In the genomic region with DNA sequence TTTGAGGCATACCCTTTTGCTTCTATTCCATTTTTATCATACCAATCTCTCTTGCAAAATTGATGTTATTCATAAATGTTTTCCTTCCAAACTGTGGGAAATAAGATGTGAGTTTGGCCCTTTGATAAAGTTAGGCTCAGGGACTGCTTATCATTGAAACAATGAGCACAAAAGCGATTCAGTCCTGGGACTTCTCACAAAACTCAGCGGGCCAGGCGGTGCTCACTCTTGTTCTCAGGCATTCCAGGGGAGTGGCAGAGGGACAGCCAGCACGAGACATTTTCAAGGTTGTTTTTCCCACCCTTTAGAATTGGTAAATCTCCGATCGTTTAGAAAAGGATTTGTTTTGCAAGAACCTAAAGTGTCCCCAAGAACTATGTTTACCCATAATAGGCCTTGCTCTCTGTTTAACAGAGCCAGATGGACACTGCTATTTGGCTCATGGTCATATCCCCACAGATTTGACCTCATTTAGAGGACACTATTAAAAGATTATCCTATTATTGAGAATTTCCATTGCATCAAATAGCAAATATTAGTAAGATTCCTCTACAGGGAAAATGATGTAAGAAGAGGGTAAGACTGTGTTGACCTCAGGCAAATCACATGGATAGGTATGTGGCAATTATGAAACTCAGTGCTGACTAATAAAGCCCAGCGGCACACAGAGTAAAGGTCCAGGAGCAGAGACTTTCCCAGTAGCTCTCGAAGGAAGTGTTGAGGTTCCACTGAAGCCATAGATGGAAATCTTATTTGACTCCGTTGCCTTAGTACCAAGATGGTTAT, we compare ENCODE assay signal across 1 cellular context.
A peak's percentile ranks its signal among the peaks of the same experiment; 100 is the strongest.
TF ChIP-seq lines count a peak whose summit lies in the region.

No MANE protein-coding gene starts in this region.

TF ChIP-seq in HepG2, 621 proteins besides CTCF, POLR2A, EP300 and RAD21 (continued from another document and continues in another):
- TF ChIP-seq ZNF687 (CRISPR knock-in tag; IDR thresholded peaks at IDR 0.05) (no peak), ZNF629 (CRISPR knock-in tag; conservative IDR thresholded peaks at IDR 0.05) (no peak), ZNF546 (CRISPR knock-in tag; conservative IDR thresholded peaks at IDR 0.05) (no peak), TCF12 (IDR thresholded peaks at IDR 0.05) (no peak), TCF12 (CRISPR knock-in tag; IDR thresholded peaks at IDR 0.05) (no peak), NCOA1 (CRISPR knock-in tag; IDR thresholded peaks at IDR 0.05) (no peak), BHLHE40 (IDR thresholded peaks at IDR 0.05; ENCODE audit: low read length) (peak; percentile 66), FOSL2 (CRISPR knock-in tag; IDR thresholded peaks at IDR 0.05) (peak; percentile 90), ZNF761 (CRISPR knock-in tag; conservative IDR thresholded peaks at IDR 0.05) (no peak), KDM5B (CRISPR knock-in tag; IDR thresholded peaks at IDR 0.05; ENCODE audit: borderline replicate concordance) (no peak), ZNF251 (CRISPR knock-in tag; IDR thresholded peaks at IDR 0.05) (no peak), ZNF790 (CRISPR knock-in tag; IDR thresholded peaks at IDR 0.05; ENCODE audit: borderline replicate concordance) (no peak), USF2 (IDR thresholded peaks at IDR 0.05; ENCODE audit: low read depth, low read length) (no peak), USF2 (CRISPR knock-in tag; IDR thresholded peaks at IDR 0.05; ENCODE audit: borderline replicate concordance) (no peak), CAMTA2 (CRISPR knock-in tag; IDR thresholded peaks at IDR 0.05; ENCODE audit: borderline replicate concordance) (no peak), SOX6 (IDR thresholded peaks at IDR 0.05) (no peak), SOX6 (CRISPR knock-in tag; IDR thresholded peaks at IDR 0.05) (peak; percentile 30; the same call in 1 of the 2 replicates), ZNF850 (CRISPR knock-in tag; conservative IDR thresholded peaks at IDR 0.05) (no peak), CEBPB (IDR thresholded peaks at IDR 0.05; ENCODE audit: borderline replicate concordance, low read depth, low read length) (peak; percentile 92), ZNF672 (CRISPR knock-in tag; IDR thresholded peaks at IDR 0.05) (no peak), ZNF678 (CRISPR knock-in tag; IDR thresholded peaks at IDR 0.05) (no peak), FOXA3 (CRISPR knock-in tag; IDR thresholded peaks at IDR 0.05) (peak; percentile 72), ZNF670 (CRISPR knock-in tag; IDR thresholded peaks at IDR 0.05; ENCODE audit: borderline replicate concordance) (no peak), MAF1 (CRISPR knock-in tag; IDR thresholded peaks at IDR 0.05; ENCODE audit: borderline replicate concordance) (no peak), DNMT1 (CRISPR knock-in tag; IDR thresholded peaks at IDR 0.05) (no peak), PHF20 (CRISPR knock-in tag; IDR thresholded peaks at IDR 0.05) (no peak), HDAC2 (CRISPR knock-in tag; IDR thresholded peaks at IDR 0.05) (no peak), PAWR (CRISPR knock-in tag; IDR thresholded peaks at IDR 0.05; ENCODE audit: borderline replicate concordance) (no peak), NFKB2 (CRISPR knock-in tag; IDR thresholded peaks at IDR 0.05; ENCODE audit: borderline replicate concordance) (no peak), ZSCAN22 (CRISPR knock-in tag; IDR thresholded peaks at IDR 0.05) (no peak), NR2F6 (IDR thresholded peaks at IDR 0.05) (no peak), NR2F6 (CRISPR knock-in tag; IDR thresholded peaks at IDR 0.05) (peak; percentile 35; the same call in 1 of the 2 replicates), ARNT2 (CRISPR knock-in tag; IDR thresholded peaks at IDR 0.05; ENCODE audit: low read depth) (peak; percentile 37; the same call in 1 of the 2 replicates), RBM39 (IDR thresholded peaks at IDR 0.05; ENCODE audit: low read depth, low read length, poor library complexity, severe bottlenecking) (no peak), BRCA1 (CRISPR knock-in tag; IDR thresholded peaks at IDR 0.05) (no peak), FOXA1 (IDR thresholded peaks at IDR 0.05) (no peak), FOXA1 (CRISPR knock-in tag; IDR thresholded peaks at IDR 0.05) (peak; percentile 43; the same call in 1 of the 2 replicates), KMT2A (CRISPR knock-in tag; IDR thresholded peaks at IDR 0.05) (no peak), CENPT (CRISPR knock-in tag; IDR thresholded peaks at IDR 0.05; ENCODE audit: low read depth) (no peak), SRY (CRISPR knock-in tag; IDR thresholded peaks at IDR 0.05) (no peak), ZNF33B (CRISPR knock-in tag; IDR thresholded peaks at IDR 0.05) (no peak), RARA (CRISPR knock-in tag; IDR thresholded peaks at IDR 0.05) (peak; percentile 80), PCBP1 (IDR thresholded peaks at IDR 0.05; ENCODE audit: borderline replicate concordance, low read depth, low read length) (no peak), ZNF10 (CRISPR knock-in tag; IDR thresholded peaks at IDR 0.05; ENCODE audit: borderline replicate concordance, low read depth) (no peak), NR2F1 (CRISPR knock-in tag; IDR thresholded peaks at IDR 0.05) (peak in 1 of 2 experiments; percentile 64; a peak in 2 of 4 replicates), SKI (IDR thresholded peaks at IDR 0.05; ENCODE audit: partially characterized antibody) (peak; percentile 20), MAFF (IDR thresholded peaks at IDR 0.05; ENCODE audit: low read depth, low read length) (no peak), ZNF335 (CRISPR knock-in tag; IDR thresholded peaks at IDR 0.05) (no peak), BRD4 (CRISPR knock-in tag; IDR thresholded peaks at IDR 0.05) (no peak), ZNF280D (CRISPR knock-in tag; IDR thresholded peaks at IDR 0.05) (no peak), MATR3 (CRISPR knock-in tag; IDR thresholded peaks at IDR 0.05) (no peak), ZNF749 (CRISPR knock-in tag; IDR thresholded peaks at IDR 0.05; ENCODE audit: borderline replicate concordance) (no peak), ZNF501 (CRISPR knock-in tag; IDR thresholded peaks at IDR 0.05) (no peak), FOXM1 (CRISPR knock-in tag; IDR thresholded peaks at IDR 0.05) (no peak), TOE1 (CRISPR knock-in tag; IDR thresholded peaks at IDR 0.05) (no peak), ZNF562 (CRISPR knock-in tag; IDR thresholded peaks at IDR 0.05; ENCODE audit: borderline replicate concordance) (no peak), HMG20B (CRISPR knock-in tag; conservative IDR thresholded peaks at IDR 0.05) (no peak), SRSF9 (IDR thresholded peaks at IDR 0.05; ENCODE audit: borderline replicate concordance, insufficient read depth, low read depth, low read length, poor library complexity, severe bottlenecking) (no peak), NR2C2 (CRISPR knock-in tag; IDR thresholded peaks at IDR 0.05; ENCODE audit: borderline replicate concordance) (peak; percentile 44; the same call in 1 of the 2 replicates), ZNF619 (CRISPR knock-in tag; IDR thresholded peaks at IDR 0.05) (no peak), ZNF879 (CRISPR knock-in tag; IDR thresholded peaks at IDR 0.05) (no peak)
- TF ChIP-seq, protein P1, sequence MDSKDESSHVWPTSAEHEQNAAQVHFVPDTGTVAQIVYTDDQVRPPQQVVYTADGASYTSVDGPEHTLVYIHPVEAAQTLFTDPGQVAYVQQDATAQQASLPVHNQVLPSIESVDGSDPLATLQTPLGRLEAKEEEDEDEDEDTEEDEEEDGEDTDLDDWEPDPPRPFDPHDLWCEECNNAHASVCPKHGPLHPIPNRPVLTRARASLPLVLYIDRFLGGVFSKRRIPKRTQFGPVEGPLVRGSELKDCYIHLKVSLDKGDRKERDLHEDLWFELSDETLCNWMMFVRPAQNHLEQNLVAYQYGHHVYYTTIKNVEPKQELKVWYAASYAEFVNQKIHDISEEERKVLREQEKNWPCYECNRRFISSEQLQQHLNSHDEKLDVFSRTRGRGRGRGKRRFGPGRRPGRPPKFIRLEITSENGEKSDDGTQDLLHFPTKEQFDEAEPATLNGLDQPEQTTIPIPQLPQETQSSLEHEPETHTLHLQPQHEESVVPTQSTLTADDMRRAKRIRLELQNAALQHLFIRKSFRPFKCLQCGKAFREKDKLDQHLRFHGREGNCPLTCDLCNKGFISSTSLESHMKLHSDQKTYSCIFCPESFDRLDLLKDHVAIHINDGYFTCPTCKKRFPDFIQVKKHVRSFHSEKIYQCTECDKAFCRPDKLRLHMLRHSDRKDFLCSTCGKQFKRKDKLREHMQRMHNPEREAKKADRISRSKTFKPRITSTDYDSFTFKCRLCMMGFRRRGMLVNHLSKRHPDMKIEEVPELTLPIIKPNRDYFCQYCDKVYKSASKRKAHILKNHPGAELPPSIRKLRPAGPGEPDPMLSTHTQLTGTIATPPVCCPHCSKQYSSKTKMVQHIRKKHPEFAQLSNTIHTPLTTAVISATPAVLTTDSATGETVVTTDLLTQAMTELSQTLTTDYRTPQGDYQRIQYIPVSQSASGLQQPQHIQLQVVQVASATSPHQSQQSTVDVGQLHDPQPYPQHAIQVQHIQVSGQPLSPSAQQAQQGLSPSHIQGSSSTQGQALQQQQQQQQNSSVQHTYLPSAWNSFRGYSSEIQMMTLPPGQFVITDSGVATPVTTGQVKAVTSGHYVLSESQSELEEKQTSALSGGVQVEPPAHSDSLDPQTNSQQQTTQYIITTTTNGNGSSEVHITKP (CRISPR knock-in tag; IDR thresholded peaks at IDR 0.05; ENCODE audit: low read depth): no peak
- TF ChIP-seq, protein P2, sequence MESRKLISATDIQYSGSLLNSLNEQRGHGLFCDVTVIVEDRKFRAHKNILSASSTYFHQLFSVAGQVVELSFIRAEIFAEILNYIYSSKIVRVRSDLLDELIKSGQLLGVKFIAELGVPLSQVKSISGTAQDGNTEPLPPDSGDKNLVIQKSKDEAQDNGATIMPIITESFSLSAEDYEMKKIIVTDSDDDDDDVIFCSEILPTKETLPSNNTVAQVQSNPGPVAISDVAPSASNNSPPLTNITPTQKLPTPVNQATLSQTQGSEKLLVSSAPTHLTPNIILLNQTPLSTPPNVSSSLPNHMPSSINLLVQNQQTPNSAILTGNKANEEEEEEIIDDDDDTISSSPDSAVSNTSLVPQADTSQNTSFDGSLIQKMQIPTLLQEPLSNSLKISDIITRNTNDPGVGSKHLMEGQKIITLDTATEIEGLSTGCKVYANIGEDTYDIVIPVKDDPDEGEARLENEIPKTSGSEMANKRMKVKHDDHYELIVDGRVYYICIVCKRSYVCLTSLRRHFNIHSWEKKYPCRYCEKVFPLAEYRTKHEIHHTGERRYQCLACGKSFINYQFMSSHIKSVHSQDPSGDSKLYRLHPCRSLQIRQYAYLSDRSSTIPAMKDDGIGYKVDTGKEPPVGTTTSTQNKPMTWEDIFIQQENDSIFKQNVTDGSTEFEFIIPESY (CRISPR knock-in tag; IDR thresholded peaks at IDR 0.05): no peak
